ENCODE assay signal across 27 cellular contexts in the genomic region with DNA sequence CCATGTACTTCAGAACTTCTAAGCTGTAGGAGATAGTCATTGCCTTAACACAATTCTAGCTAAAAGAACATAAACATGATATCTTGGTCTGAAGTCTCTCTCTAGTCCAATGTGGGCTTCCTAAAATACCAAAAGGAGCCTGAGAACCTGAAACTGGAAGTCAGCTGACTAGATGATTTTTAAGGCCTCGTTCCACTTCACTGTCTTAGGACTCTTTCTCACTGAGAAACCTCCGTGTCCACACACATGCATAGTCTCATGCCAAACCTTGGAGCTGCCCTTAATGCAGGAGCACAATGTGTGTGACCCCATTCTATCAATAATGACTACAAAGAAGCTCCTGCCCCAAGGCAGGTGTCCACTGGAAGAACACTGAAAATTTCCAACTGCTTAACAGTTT.
"Had no signal": no experiment of that assay in that cellular context is flagged by ENCODE, and none has a peak within 500 bp of the region (broad histone marks: within the 10 kb centered on the region; RNA-seq: fewer than 3 reads in every experiment).

No MANE protein-coding gene starts in this region.

- H3K4me3 ChIP-seq: ascending aorta, body of pancreas, SJCRH30 had no signal

- ATAC-seq: activated naive CD4-positive, alpha-beta T cell treated with anti-CD3 and anti-CD28 coated beads, Interleukin-2, amount 50 U/mL, for 72 hours; activated naive CD8-positive, alpha-beta T cell treated with anti-CD3 and anti-CD28 coated beads, Interleukin-2, amount 50 U/mL, for 24 hours; activated T-cell treated with anti-CD3 and anti-CD28 coated beads, Interleukin-2, amount 50 U/mL, for 4 hours; body of pancreas had no signal

- DNase-seq: activated CD4-positive, alpha-beta memory T cell treated with anti-CD3 and anti-CD28 coated beads for 36 hours; activated CD4-positive, alpha-beta T cell treated with anti-CD3 and anti-CD28 coated beads, Interleukin-2, amount 10 ng/mL, durations not matched to agents 7 days and 5 days; activated CD4-positive, CD25-positive, alpha-beta regulatory T cell; activated CD8-positive, alpha-beta memory T cell treated with anti-CD3 and anti-CD28 coated beads for 24 hours; activated effector memory CD4-positive, alpha-beta T cell treated with anti-CD3 and anti-CD28 coated beads, Interleukin-2, amount 50 U/mL, for 16 hours; activated naive CD4-positive, alpha-beta T cell treated with Interleukin-2 at 50 U/mL for 16 hours; activated naive CD8-positive, alpha-beta T cell treated with anti-CD3 and anti-CD28 coated beads, Interleukin-2, amount 50 U/mL, for 24 hours; activated T-cell treated with anti-CD3 and anti-CD28 coated beads, Interleukin-2, amount 50 U/mL, for 4 hours; amniotic stem cell; body of pancreas; MV-4-11; NCI-H1092 treated with DMSO at 0.1 percent for 48 hours; NCI-H1417 treated with DMSO at 0.1 percent for 48 hours; NCI-H1694; NCI-H2029 treated with DMSO at 0.1 percent for 48 hours; NCI-H345; NCI-H510A; NCI-H526 treated with DMSO at 0.1 percent for 48 hours; NCI-H82; Right ventricle myocardium superior; SJCRH30; SK-N-SH; T-helper 1 cell had no signal

- H3K27me3 ChIP-seq: ascending aorta, body of pancreas, SJCRH30 had no signal

- H3K27ac ChIP-seq: ascending aorta, body of pancreas, RWPE1, SJCRH30, VCaP had no signal
